10 cellular contexts compared by ENCODE assay signal in the genomic region with DNA sequence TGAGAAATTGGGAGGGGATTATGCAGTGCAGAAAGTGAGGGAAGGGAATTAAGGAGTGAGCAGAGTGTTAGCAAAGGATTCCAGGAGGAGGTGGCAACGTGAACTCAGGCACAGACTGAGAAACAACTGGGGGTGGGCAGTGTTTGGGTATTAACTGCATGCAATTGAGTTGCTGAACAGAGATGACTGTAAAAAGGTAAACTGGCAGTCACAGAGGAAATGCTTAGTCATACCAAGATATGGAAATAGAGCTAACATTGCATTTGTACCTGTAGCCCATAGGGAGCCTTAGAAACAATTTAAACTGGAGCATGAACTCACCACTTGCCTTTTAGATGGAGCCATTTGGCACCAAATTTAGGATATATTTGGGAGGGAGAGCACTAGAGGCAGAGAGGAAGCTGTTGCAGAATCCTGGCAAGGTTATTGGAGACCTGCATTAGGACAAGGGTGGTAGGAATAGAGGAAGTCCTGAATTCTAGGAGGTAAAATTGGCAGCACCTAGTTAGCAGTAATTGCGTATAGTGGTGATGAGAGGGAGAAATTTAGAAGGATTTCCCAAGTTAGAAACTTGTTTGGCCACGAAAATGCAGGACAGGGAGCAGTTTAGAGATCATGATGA.
DNase-seq lines count a peak whose midpoint lies in the region; ATAC-seq, FAIRE-seq and TF ChIP-seq lines count a peak whose summit lies in the region.
"Had no signal": no experiment of that assay in that cellular context is flagged by ENCODE, and none has a peak within 500 bp of the region (broad histone marks: within the 10 kb centered on the region; RNA-seq: fewer than 3 reads in every experiment).

No MANE protein-coding gene starts in this region.

- intact Hi-C loops in pancreas (cut with DNase I), result no loop called here

- H3K4me1 Mint-ChIP-seq in osteocyte (ENCODE audit: unreplicated experiment), result no peaks in the 10 kb centered on the region
- peaks cover 15% of the 10 kb centered on the region for H3K4me1 Mint-ChIP-seq in progenitor cell of endocrine pancreas (ENCODE audit: low read depth)
- H3K4me1 Mint-ChIP-seq: naive B cell had no signal

- H3K4me3 ChIP-seq in pancreas, result no peak overlapping the region
- H3K4me3 ChIP-seq: thoracic aorta had no signal

- peak; percentile 24 for DNase-seq in activated naive CD4-positive, alpha-beta T cell treated with Interleukin-2 at 50 U/mL for 16 hours
- DNase-seq in activated naive CD4-positive, alpha-beta T cell treated with anti-CD3 and anti-CD28 coated beads, Interleukin-2, amount 50 U/mL, for 16 hours, result no peak
- peak; percentile 63 for DNase-seq in NCI-H82 treated with DMSO at 0.1 percent for 48 hours (lab: John Stamatoyannopoulos, UW; ENCODE audit: unreplicated experiment)
- peak in 1 of 6 donors; percentile 38 for DNase-seq in pancreas
- DNase-seq in osteocyte (ENCODE audit: extremely low spot score, unreplicated experiment), result no peak
- DNase-seq in progenitor cell of endocrine pancreas (ENCODE audit: low spot score, unreplicated experiment), result no peak
- DNase-seq in NCI-H1105 treated with DMSO at 0.1 percent for 48 hours (lab: John Stamatoyannopoulos, UW), result no peak
- DNase-seq: naive B cell had no signal

- H3K36me3 Mint-ChIP-seq in osteocyte (ENCODE audit: unreplicated experiment), result no peaks in the 10 kb centered on the region
- no peaks in the 10 kb centered on the region for H3K36me3 Mint-ChIP-seq in progenitor cell of endocrine pancreas (ENCODE audit: insufficient read depth)
- H3K36me3 Mint-ChIP-seq: naive B cell had no signal

- peak overlapping the region in 3 of 4 donors; percentile 13 to 70 (median 67) for H3K27ac ChIP-seq in pancreas
- H3K27ac ChIP-seq: thoracic aorta had no signal

- TF ChIP-seq CTCF in pancreas (IDR thresholded peaks at IDR 0.05), result no peak
- no peak for TF ChIP-seq CTCF in osteocyte (IDR thresholded peaks at IDR 0.05)
- no peak for TF ChIP-seq CTCF in progenitor cell of endocrine pancreas (IDR thresholded peaks at IDR 0.05; ENCODE audit: unreplicated experiment)

- no peak for FAIRE-seq in pancreas (lab: Jason Lieb, UNC)

- no peak overlapping the region for H3K4me3 Mint-ChIP-seq in osteocyte (ENCODE audit: unreplicated experiment)
- H3K4me3 Mint-ChIP-seq in progenitor cell of endocrine pancreas (ENCODE audit: low read depth), result no peak overlapping the region
- H3K4me3 Mint-ChIP-seq: naive B cell had no signal

- no peaks in the 10 kb centered on the region for H3K27me3 ChIP-seq in pancreas

- no peaks in the 10 kb centered on the region for H3K9me3 ChIP-seq in pancreas
- H3K9me3 ChIP-seq: thoracic aorta had no signal

- 49 to 56% methylated on average over 3 of the region's 3 CpGs for WGBS in pancreas, 2 donors

- H3K4me1 ChIP-seq in pancreas, result peaks cover 26 to 42% (median 35%) of the 10 kb centered on the region in 3 donors

- no peaks in the 10 kb centered on the region for H3K9me3 Mint-ChIP-seq in osteocyte (ENCODE audit: unreplicated experiment)
- H3K9me3 Mint-ChIP-seq in progenitor cell of endocrine pancreas (ENCODE audit: low read depth), result no peaks in the 10 kb centered on the region
- H3K9me3 Mint-ChIP-seq: naive B cell had no signal

- peaks cover 6% of the 10 kb centered on the region for H3K27me3 Mint-ChIP-seq in osteocyte (ENCODE audit: unreplicated experiment)
- H3K27me3 Mint-ChIP-seq in progenitor cell of endocrine pancreas, result no peaks in the 10 kb centered on the region
- H3K27me3 Mint-ChIP-seq: naive B cell had no signal

- no peaks in the 10 kb centered on the region for H3K36me3 ChIP-seq in pancreas
- H3K36me3 ChIP-seq: thoracic aorta had no signal

- ATAC-seq in HG02840 (IDR thresholded peaks at IDR 0.05; ENCODE audit: low FRiP score, unreplicated experiment), result peak; percentile 98
- ATAC-seq in pancreas, result peak; percentile 59 to 77 (median 66)

- H3K27ac Mint-ChIP-seq in osteocyte (ENCODE audit: unreplicated experiment) (no peak overlapping the region), progenitor cell of endocrine pancreas (no peak overlapping the region)
- H3K27ac Mint-ChIP-seq: naive B cell had no signal

Comparison
In these comparisons a context has a peak if more than half of its experiments do, and no peak if none do; other contexts are left out.
1. DNase-seq: peak in activated naive CD4-positive, alpha-beta T cell treated with Interleukin-2 at 50 U/mL for 16 hours (single experiment) and NCI-H82 treated with DMSO at 0.1 percent for 48 hours (single experiment); none in activated naive CD4-positive, alpha-beta T cell treated with anti-CD3 and anti-CD28 coated beads, Interleukin-2, amount 50 U/mL, for 16 hours (single experiment), osteocyte (single experiment), progenitor cell of endocrine pancreas (single experiment) and NCI-H1105 treated with DMSO at 0.1 percent for 48 hours (single experiment).